ENCODE assay signal across 33 cellular contexts in genomic region chr14:95884377-95884776, GRCh38. TPM values are rescaled to one million over a fixed set of nuclear protein-coding genes. Genes with fewer than 3 reads are reported as not detected.
"Had no signal": no experiment of that assay in that cellular context is flagged by ENCODE, and none has a peak within 500 bp of the region (broad histone marks: within the 10 kb centered on the region; RNA-seq: fewer than 3 reads in every experiment).

No MANE protein-coding gene starts in this region.

- H3K4me3 Mint-ChIP-seq: activated CD4-positive, alpha-beta memory T cell treated with anti-CD3 and anti-CD28 coated beads, Interleukin-2, amount 10 ng/mL, durations not matched to agents 7 days and 5 days; activated CD8-positive, alpha-beta memory T cell treated with anti-CD3 and anti-CD28 coated beads, Interleukin-2, amount 10 ng/mL, durations not matched to agents 7 days and 5 days; activated naive CD8-positive, alpha-beta T cell treated with anti-CD3 and anti-CD28 coated beads for 36 hours; activated T-helper 17 cell treated with anti-CD3 and anti-CD28 coated beads, Interleukin-2, amount 50 U/mL, for 72 hours; T-helper 1 cell treated with Interleukin-12 subunit alpha and Interleukin-12 subunit beta and Interleukin-4 antibody, amounts not matched to agents 30 μg/mL and 1 μg/mL, for 36 hours; T-helper 2 cell treated with Interferon-gamma antibody and Interleukin-4, amounts not matched to agents 5 μg/mL and 100 μg/mL, for 36 hours had no signal

- H3K9me3 ChIP-seq: MG63, SJSA1, SK-N-SH had no signal

- DNase-seq: activated CD4-positive, alpha-beta memory T cell treated with anti-CD3 and anti-CD28 coated beads, Interleukin-2, amount 10 ng/mL, durations not matched to agents 7 days and 5 days; activated CD4-positive, alpha-beta T cell treated with anti-CD3 and anti-CD28 coated beads for 1 hour; activated CD4-positive, alpha-beta T cell treated with anti-CD3 and anti-CD28 coated beads for 48 hours; activated CD4-positive, CD25-positive, alpha-beta regulatory T cell; activated CD8-positive, alpha-beta memory T cell treated with anti-CD3 and anti-CD28 coated beads for 24 hours; activated CD8-positive, alpha-beta memory T cell treated with anti-CD3 and anti-CD28 coated beads, Interleukin-2, amount 10 ng/mL, durations not matched to agents 7 days and 5 days; activated CD8-positive, alpha-beta memory T cell treated with anti-CD3 and anti-CD28 coated beads, Interleukin-2, amount 50 U/mL, for 48 hours; activated effector memory CD4-positive, alpha-beta T cell treated with anti-CD3 and anti-CD28 coated beads, Interleukin-2, amount 50 U/mL, for 16 hours; activated naive CD4-positive, alpha-beta T cell; activated naive CD4-positive, alpha-beta T cell treated with anti-CD3 and anti-CD28 coated beads, Interleukin-2, amount 50 U/mL, for 16 hours; activated naive CD8-positive, alpha-beta T cell treated with anti-CD3 and anti-CD28 coated beads for 36 hours; activated T-cell treated with anti-CD3 and anti-CD28 coated beads, Interleukin-2, amount 50 U/mL, for 48 hours; amniotic stem cell; aorta; brain microvascular endothelial cell; Kasumi-1; KG1; MG63; NCI-H1105 treated with DMSO at 0.1 percent for 48 hours; NCI-H1436 treated with DMSO at 0.1 percent for 48 hours; NCI-H1694 treated with DMSO at 0.1 percent for 48 hours; NCI-H2029; NCI-H345; NCI-H524 treated with DMSO at 0.1 percent for 48 hours; RPMI8226; SHP77 treated with DMSO at 0.1 percent for 48 hours; SK-N-SH had no signal

- ATAC-seq: activated CD8-positive, alpha-beta memory T cell treated with anti-CD3 and anti-CD28 coated beads, Interleukin-2, amount 10 ng/mL, durations not matched to agents 7 days and 5 days; activated T-helper 17 cell treated with anti-CD3 and anti-CD28 coated beads, Interleukin-2, amount 50 U/mL, for 72 hours; Panc1 had no signal

- H3K4me1 ChIP-seq: SJSA1 had no signal

- H3K4me1 Mint-ChIP-seq: activated CD4-positive, alpha-beta memory T cell treated with anti-CD3 and anti-CD28 coated beads, Interleukin-2, amount 10 ng/mL, durations not matched to agents 7 days and 5 days; activated naive CD8-positive, alpha-beta T cell treated with anti-CD3 and anti-CD28 coated beads for 36 hours; activated T-helper 17 cell treated with anti-CD3 and anti-CD28 coated beads, Interleukin-2, amount 50 U/mL, for 72 hours had no signal

- H3K36me3 Mint-ChIP-seq: activated CD8-positive, alpha-beta memory T cell treated with anti-CD3 and anti-CD28 coated beads, Interleukin-2, amount 10 ng/mL, durations not matched to agents 7 days and 5 days; activated naive CD8-positive, alpha-beta T cell treated with anti-CD3 and anti-CD28 coated beads for 36 hours had no signal

- H3K9me3 Mint-ChIP-seq: activated CD4-positive, alpha-beta memory T cell treated with anti-CD3 and anti-CD28 coated beads, Interleukin-2, amount 10 ng/mL, durations not matched to agents 7 days and 5 days; activated naive CD8-positive, alpha-beta T cell treated with anti-CD3 and anti-CD28 coated beads for 36 hours; activated T-helper 17 cell treated with anti-CD3 and anti-CD28 coated beads, Interleukin-2, amount 50 U/mL, for 72 hours; T-helper 1 cell treated with Interleukin-12 subunit alpha and Interleukin-12 subunit beta and Interleukin-4 antibody, amounts not matched to agents 30 μg/mL and 1 μg/mL, for 36 hours; T-helper 2 cell treated with Interferon-gamma antibody and Interleukin-4, amounts not matched to agents 5 μg/mL and 100 μg/mL, for 36 hours had no signal

- H3K27ac ChIP-seq: brain microvascular endothelial cell, SJSA1 had no signal

- H3K4me3 ChIP-seq: MG63, SJSA1 had no signal

- H3K9ac ChIP-seq: SK-N-SH had no signal

- H3K27ac Mint-ChIP-seq: activated CD4-positive, alpha-beta memory T cell treated with anti-CD3 and anti-CD28 coated beads, Interleukin-2, amount 10 ng/mL, durations not matched to agents 7 days and 5 days; activated CD8-positive, alpha-beta memory T cell treated with anti-CD3 and anti-CD28 coated beads, Interleukin-2, amount 10 ng/mL, durations not matched to agents 7 days and 5 days; activated naive CD8-positive, alpha-beta T cell treated with anti-CD3 and anti-CD28 coated beads for 36 hours; activated T-helper 17 cell treated with anti-CD3 and anti-CD28 coated beads, Interleukin-2, amount 50 U/mL, for 72 hours; T-helper 1 cell treated with Interleukin-12 subunit alpha and Interleukin-12 subunit beta and Interleukin-4 antibody, amounts not matched to agents 30 μg/mL and 1 μg/mL, for 36 hours; T-helper 2 cell treated with Interferon-gamma antibody and Interleukin-4, amounts not matched to agents 5 μg/mL and 100 μg/mL, for 36 hours had no signal

- H3K27me3 ChIP-seq: brain microvascular endothelial cell, MG63 had no signal

- H3K36me3 ChIP-seq: brain microvascular endothelial cell, MG63, SJSA1 had no signal

RNA-seq across cellular contexts. Expression of gene TUNAR, which starts 7.7 kb away (rescaled TPM):
- total RNA-seq: activated CD4-positive, alpha-beta memory T cell treated with anti-CD3 and anti-CD28 coated beads, Interleukin-2, amount 10 ng/mL, durations not matched to agents 7 days and 5 days; activated CD8-positive, alpha-beta memory T cell treated with anti-CD3 and anti-CD28 coated beads, Interleukin-2, amount 10 ng/mL, durations not matched to agents 7 days and 5 days; activated naive CD8-positive, alpha-beta T cell treated with anti-CD3 and anti-CD28 coated beads for 36 hours; activated T-helper 17 cell treated with anti-CD3 and anti-CD28 coated beads, Interleukin-2, amount 50 U/mL, for 72 hours; aorta; NCI-H460; SJSA1 had no signal
- polyA plus RNA-seq: aorta had no signal
